Comparison of ENCODE assay signal across 10 cellular contexts in the genomic region with DNA sequence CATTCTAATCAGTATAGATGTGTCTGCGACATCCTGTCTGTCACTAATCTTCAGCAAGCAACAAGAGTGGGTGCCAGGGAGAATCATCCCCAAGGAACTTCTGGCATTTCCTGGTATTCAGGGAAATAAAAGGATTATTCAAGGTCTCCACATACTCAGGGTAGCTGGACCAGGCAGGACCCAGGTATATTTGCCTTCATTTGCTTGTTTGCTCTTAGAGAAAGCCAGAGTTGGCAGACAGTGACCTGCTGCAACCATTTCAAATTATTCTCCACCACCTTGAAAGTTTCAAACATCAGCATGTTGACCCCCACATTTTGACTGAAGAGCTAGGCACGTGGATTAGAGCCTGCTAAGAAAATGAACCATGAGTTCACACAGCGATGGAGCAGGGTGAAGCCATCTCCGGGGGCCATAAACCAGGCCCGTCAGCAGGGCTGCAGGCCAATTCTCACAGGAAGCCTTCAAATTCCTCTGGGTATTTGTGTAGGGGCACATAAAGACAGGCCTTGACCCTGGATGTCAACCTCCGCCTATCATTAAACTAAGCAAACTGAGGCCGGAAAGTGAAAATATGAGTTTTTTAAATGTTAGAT. TPM values are rescaled to one million over a fixed set of nuclear protein-coding genes. Genes with fewer than 3 reads are reported as not detected.
DNase-seq lines count a peak whose midpoint lies in the region; ATAC-seq and TF ChIP-seq lines count a peak whose summit lies in the region.
"Had no signal": no experiment of that assay in that cellular context is flagged by ENCODE, and none has a peak within 500 bp of the region (broad histone marks: within the 10 kb centered on the region; RNA-seq: fewer than 3 reads in every experiment).

No MANE protein-coding gene starts in this region.

- H3K4me3 ChIP-seq in lower lobe of right lung (no peak overlapping the region), uterus (no peak overlapping the region)

- peak; percentile 89 for DNase-seq in M059J (ENCODE audit: low read depth)
- peak; percentile 76 for DNase-seq in dermis blood vessel endothelial cell
- no peak for DNase-seq in lower lobe of right lung
- no peak for DNase-seq in uterus
- no peak for DNase-seq in NCI-H524 (lab: John Stamatoyannopoulos, UW)
- DNase-seq: activated CD4-positive, alpha-beta T cell treated with anti-CD3 and anti-CD28 coated beads for 48 hours; anterior cingulate cortex; NCI-H748 treated with DMSO at 0.1 percent for 48 hours had no signal

- H3K36me3 ChIP-seq in lower lobe of right lung: no peaks in the 10 kb centered on the region
- H3K36me3 ChIP-seq in uterus: no peaks in the 10 kb centered on the region

- H3K9me3 ChIP-seq in lower lobe of right lung (no peaks in the 10 kb centered on the region), uterus (no peaks in the 10 kb centered on the region)

- ATAC-seq in lower lobe of right lung (peak in 1 of 2 donors; percentile 35), HG03175 (IDR thresholded peaks at IDR 0.05; ENCODE audit: unreplicated experiment) (no peak), HG02981 (IDR thresholded peaks at IDR 0.05; ENCODE audit: unreplicated experiment) (no peak)

- TF ChIP-seq CTCF in lower lobe of right lung (IDR thresholded peaks at IDR 0.05) (no peak), uterus (IDR thresholded peaks at IDR 0.05) (no peak)

- H3K27me3 ChIP-seq in lower lobe of right lung (ENCODE audit: low read depth) (no peaks in the 10 kb centered on the region), uterus (no peaks in the 10 kb centered on the region)

- H3K27ac ChIP-seq in lower lobe of right lung (peak overlapping the region; percentile 61), uterus (peak overlapping the region; percentile 53 to 56)

- intact Hi-C loops in lower lobe of right lung (cut with DNase I): no loop called here
- intact Hi-C loops in uterus (cut with DNase I; ENCODE audit: low total_unique reads): no loop called here

- no peak for TF ChIP-seq POLR2A in uterus (IDR thresholded peaks at IDR 0.05)

- H3K4me1 ChIP-seq in lower lobe of right lung (peaks cover 65% of the 10 kb centered on the region), uterus (peaks cover 3 to 26% of the 10 kb centered on the region in 2 donors)

RNA-seq across cellular contexts. Expression of gene TRAM2, which starts 33.0 kb away (rescaled TPM):
- 116 and 176 TPM in 2 replicates for total RNA-seq in M059J (2014; rRNA removed; shearing (Covaris generic))
- total RNA-seq in dermis blood vessel endothelial cell: 30.6 and 51.3 TPM in 2 replicates
- 21.9 TPM for total RNA-seq in lower lobe of right lung
- 10 to 100 TPM in 2 of 4 donors, 1 to 10 TPM in 2; 3.8 to 33.2 (median 17.6) TPM for total RNA-seq in uterus

Comparison
In these comparisons a context has a peak if more than half of its experiments do, and no peak if none do; other contexts are left out.
1. DNase-seq: peak in M059J (single experiment) and dermis blood vessel endothelial cell (single experiment); none in lower lobe of right lung (single experiment), uterus (0 of 2) and NCI-H524 (0 of 2).